In the genomic region with DNA sequence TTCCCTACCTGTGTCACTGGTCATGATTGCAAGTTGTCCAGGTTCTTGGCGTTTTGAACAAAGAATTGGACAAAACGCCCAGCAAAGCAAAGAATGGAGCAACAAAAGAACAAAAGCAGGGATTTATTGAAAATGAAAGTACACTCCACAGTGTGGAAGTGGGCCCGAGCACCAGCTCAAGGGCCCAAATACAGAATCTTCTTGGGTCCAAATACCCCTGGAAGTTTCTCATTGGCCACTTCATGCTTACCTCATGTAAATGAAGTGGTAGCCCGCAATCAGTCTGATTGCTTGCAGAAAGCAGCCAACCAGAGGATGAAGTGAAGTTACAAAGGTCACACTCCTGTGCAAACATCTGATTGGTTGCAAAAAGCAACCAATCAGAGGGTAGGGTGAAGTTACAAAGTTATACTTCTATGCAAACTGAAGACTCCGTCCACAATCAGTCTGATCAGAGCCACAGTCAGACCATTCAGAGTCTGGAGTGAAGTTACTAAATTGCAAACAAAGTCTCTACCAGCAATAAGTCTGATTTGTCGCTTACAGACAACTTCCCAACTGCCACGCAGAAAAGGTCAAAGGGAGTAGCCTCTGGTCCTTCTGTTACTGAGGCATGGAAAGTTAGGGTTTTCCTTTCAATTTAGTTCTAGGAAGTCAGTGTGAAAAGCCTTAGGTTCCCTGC, we compare ENCODE assay signal across 1 cellular context.
TF ChIP-seq lines count a peak whose summit lies in the region.

No MANE protein-coding gene starts in this region.

TF ChIP-seq in IMR-90, 13 proteins besides CTCF, POLR2A, EP300 and RAD21 (continued from another document):
- TF ChIP-seq, protein P1, sequence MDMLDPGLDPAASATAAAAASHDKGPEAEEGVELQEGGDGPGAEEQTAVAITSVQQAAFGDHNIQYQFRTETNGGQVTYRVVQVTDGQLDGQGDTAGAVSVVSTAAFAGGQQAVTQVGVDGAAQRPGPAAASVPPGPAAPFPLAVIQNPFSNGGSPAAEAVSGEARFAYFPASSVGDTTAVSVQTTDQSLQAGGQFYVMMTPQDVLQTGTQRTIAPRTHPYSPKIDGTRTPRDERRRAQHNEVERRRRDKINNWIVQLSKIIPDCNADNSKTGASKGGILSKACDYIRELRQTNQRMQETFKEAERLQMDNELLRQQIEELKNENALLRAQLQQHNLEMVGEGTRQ (IDR thresholded peaks at IDR 0.05; ENCODE audit: low read depth, low read length) = no peak
